8 cellular contexts compared by ENCODE assay signal in genomic region chr11:72814831-72815618, GRCh38. TPM values are rescaled to one million over a fixed set of nuclear protein-coding genes. Genes with fewer than 3 reads are reported as not detected.
DNase-seq lines count a peak whose midpoint lies in the region; ATAC-seq, FAIRE-seq and TF ChIP-seq lines count a peak whose summit lies in the region.

No MANE protein-coding gene starts in this region.

- H3K36me3 ChIP-seq in Loucy (ENCODE audit: insufficient read depth, low read length) (peaks cover 16% of the 10 kb centered on the region; the same call in 1 of the 2 replicates), mammary epithelial cell (ENCODE audit: insufficient read depth, low read length) (no peaks in the 10 kb centered on the region)

- H3K79me2 ChIP-seq in Loucy (ENCODE audit: insufficient read depth, low read length), result peaks cover 76% of the 10 kb centered on the region
- peaks cover 28% of the 10 kb centered on the region for H3K79me2 ChIP-seq in mammary epithelial cell (ENCODE audit: insufficient read depth, low read length)

- H3K4me1 ChIP-seq in Loucy (ENCODE audit: insufficient read depth, low read length, poor library complexity, severe bottlenecking) (peaks cover 33% of the 10 kb centered on the region), mammary epithelial cell (ENCODE audit: insufficient read depth, low read length) (peaks cover 22% of the 10 kb centered on the region)

- intact Hi-C loops in mammary epithelial cell (cut with micrococcal nuclease), result loop anchor here (1.0 to 10.0 kb wide), 3 partner anchors 22 to 362 kb away; no protein-coding TSS in a partner anchor

- dilution Hi-C loops in mammary epithelial cell (cut with HindIII; ENCODE audit: low sequenced_read_pairs), result loop anchor here (5.0 kb wide), 3 partner anchors 63 to 158 kb away; partner anchors contain the start of gene ARAP1

- peak overlapping the region; percentile 88 for H3K27ac ChIP-seq in mammary epithelial cell (ENCODE audit: insufficient read depth, low read depth, low read length)

- WGBS in mammary epithelial cell (ENCODE audit: low coverage, missing lambda C conversion rate), result 17% methylated on average over 9 of the region's 27 CpGs

- no peaks in the 10 kb centered on the region for H3F3A ChIP-seq in Loucy (ENCODE audit: low read depth)

- DNase-seq in NCI-H1417 (lab: John Stamatoyannopoulos, UW), result peak in 2 of 3 experiments; percentile 58 to 89
- no peak for DNase-seq in NCI-H1417 treated with DMSO at 0.1 percent for 48 hours (lab: John Stamatoyannopoulos, UW)
- peak; percentile 83 for DNase-seq in H54 (ENCODE audit: insufficient read length, low spot score)
- peak; percentile 60 for DNase-seq in mammary epithelial cell
- DNase-seq in kidney tubule cell (ENCODE audit: low spot score), result peak; percentile 76
- DNase-seq in stimulated activated CD4-positive, alpha-beta T cell treated with anti-CD3 and anti-CD28 coated beads, TNF-alpha, amount 100 ng/mL, for 48 hours (ENCODE audit: low read depth in 3 of 3), result peak; percentile 31 to 44 (median 41)

- CTCF ChIA-PET in mammary epithelial cell (lab: Charles Lee; ENCODE audit: low non-redundant PET), result interaction anchor here (0.6 kb wide), 1 partner anchor 28 kb away, joined by 6 read pairs; no protein-coding TSS in a partner anchor

- peak; percentile 74 for ATAC-seq in SK-N-SH treated with all-trans-retinoic acid at 6 μM for 48 hours

- no peaks in the 10 kb centered on the region for H3K9me2 ChIP-seq in Loucy (replicated peaks; ENCODE audit: low read depth, low read length)

- H3K9ac ChIP-seq in Loucy (ENCODE audit: low read depth, low read length, poor library complexity, severe bottlenecking), result peak overlapping the region; percentile 94
- H3K9ac ChIP-seq in mammary epithelial cell (ENCODE audit: insufficient read depth, low read length), result peak overlapping the region; percentile 86

- H3K4me2 ChIP-seq in Loucy (ENCODE audit: low read depth, low read length, poor library complexity, severe bottlenecking) (peak overlapping the region; percentile 82), mammary epithelial cell (ENCODE audit: insufficient read depth, low read depth, low read length) (peak overlapping the region; percentile 92)

- TF ChIP-seq CTCF in Loucy (conservative IDR thresholded peaks at IDR 0.05; ENCODE audit: low read length), result no peak; the same call in 1 of the 2 replicates
- no peak for TF ChIP-seq CTCF in mammary epithelial cell (conservative IDR thresholded peaks at IDR 0.05 in 1 of 2, IDR thresholded peaks at IDR 0.05 in 1 of 2; ENCODE audit: extremely low read depth in 1 of 2, insufficient read depth in 1 of 2, low read depth in 1 of 2, low read length in 2 of 2)

- H3K4me3 ChIP-seq in Loucy (ENCODE audit: low read length, poor library complexity, severe bottlenecking), result peak overlapping the region; percentile 96
- H3K4me3 ChIP-seq in mammary epithelial cell (replicated peaks in 1 of 3; ENCODE audit: insufficient read depth in 1 of 3, low read depth in 2 of 3, low read length in 3 of 3), result peak overlapping the region; percentile 46 to 72 (median 58)

- H2AFZ ChIP-seq in Loucy (ENCODE audit: low read length) (peak overlapping the region; percentile 79), mammary epithelial cell (ENCODE audit: low read depth, low read length) (peak overlapping the region; percentile 91)

- no TSS peak for BruUV-seq in mammary epithelial cell (replicated peaks; lab: Mats Ljungman, UMichigan)

- H3K9me3 ChIP-seq in Loucy (ENCODE audit: insufficient read depth, low read depth, low read length) (no peaks in the 10 kb centered on the region), mammary epithelial cell (replicated peaks; ENCODE audit: insufficient read depth, low read length) (no peaks in the 10 kb centered on the region)

- no peak for TF ChIP-seq POLR2A in H54 (IDR thresholded peaks at IDR 0.05; ENCODE audit: low read depth, low read length)

- in situ Hi-C loops in mammary epithelial cell (cut with MboI; ENCODE audit: low sequenced_read_pairs in 2 of 2), result no loop called here

- peaks cover 11% of the 10 kb centered on the region for H4K20me1 ChIP-seq in Loucy (ENCODE audit: insufficient read depth, low read length, poor library complexity, severe bottlenecking)
- H4K20me1 ChIP-seq in mammary epithelial cell (ENCODE audit: insufficient read depth, low read length), result no peaks in the 10 kb centered on the region

- FAIRE-seq in H54 (lab: Jason Lieb, UNC), result no peak

- H3K27me3 ChIP-seq in Loucy (ENCODE audit: insufficient read depth, low read length, poor library complexity, severe bottlenecking), result no peaks in the 10 kb centered on the region
- no peaks in the 10 kb centered on the region for H3K27me3 ChIP-seq in mammary epithelial cell (ENCODE audit: insufficient read depth, low read length)

TF ChIP-seq in SK-N-SH treated with all-trans-retinoic acid at 6 μM for 48 hours, 23 proteins besides CTCF, POLR2A, EP300 and RAD21 (continues in another document):
- TF ChIP-seq, protein P1, sequence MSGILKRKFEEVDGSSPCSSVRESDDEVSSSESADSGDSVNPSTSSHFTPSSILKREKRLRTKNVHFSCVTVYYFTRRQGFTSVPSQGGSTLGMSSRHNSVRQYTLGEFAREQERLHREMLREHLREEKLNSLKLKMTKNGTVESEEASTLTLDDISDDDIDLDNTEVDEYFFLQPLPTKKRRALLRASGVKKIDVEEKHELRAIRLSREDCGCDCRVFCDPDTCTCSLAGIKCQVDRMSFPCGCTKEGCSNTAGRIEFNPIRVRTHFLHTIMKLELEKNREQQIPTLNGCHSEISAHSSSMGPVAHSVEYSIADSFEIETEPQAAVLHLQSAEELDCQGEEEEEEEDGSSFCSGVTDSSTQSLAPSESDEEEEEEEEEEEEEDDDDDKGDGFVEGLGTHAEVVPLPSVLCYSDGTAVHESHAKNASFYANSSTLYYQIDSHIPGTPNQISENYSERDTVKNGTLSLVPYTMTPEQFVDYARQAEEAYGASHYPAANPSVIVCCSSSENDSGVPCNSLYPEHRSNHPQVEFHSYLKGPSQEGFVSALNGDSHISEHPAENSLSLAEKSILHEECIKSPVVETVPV (CRISPR knock-in tag; IDR thresholded peaks at IDR 0.05), result no peak
- no peak for TF ChIP-seq PATZ1 (CRISPR knock-in tag; IDR thresholded peaks at IDR 0.05; ENCODE audit: borderline replicate concordance)
- no peak for TF ChIP-seq ARNTL (CRISPR knock-in tag; IDR thresholded peaks at IDR 0.05; ENCODE audit: borderline replicate concordance, low read depth)
- TF ChIP-seq, protein P2, sequence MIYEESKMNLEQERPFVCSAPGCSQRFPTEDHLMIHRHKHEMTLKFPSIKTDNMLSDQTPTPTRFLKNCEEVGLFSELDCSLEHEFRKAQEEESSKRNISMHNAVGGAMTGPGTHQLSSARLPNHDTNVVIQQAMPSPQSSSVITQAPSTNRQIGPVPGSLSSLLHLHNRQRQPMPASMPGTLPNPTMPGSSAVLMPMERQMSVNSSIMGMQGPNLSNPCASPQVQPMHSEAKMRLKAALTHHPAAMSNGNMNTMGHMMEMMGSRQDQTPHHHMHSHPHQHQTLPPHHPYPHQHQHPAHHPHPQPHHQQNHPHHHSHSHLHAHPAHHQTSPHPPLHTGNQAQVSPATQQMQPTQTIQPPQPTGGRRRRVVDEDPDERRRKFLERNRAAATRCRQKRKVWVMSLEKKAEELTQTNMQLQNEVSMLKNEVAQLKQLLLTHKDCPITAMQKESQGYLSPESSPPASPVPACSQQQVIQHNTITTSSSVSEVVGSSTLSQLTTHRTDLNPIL (CRISPR knock-in tag; IDR thresholded peaks at IDR 0.05; ENCODE audit: low read depth), result no peak
- TF ChIP-seq RARB (CRISPR knock-in tag; IDR thresholded peaks at IDR 0.05), result no peak
- no peak for TF ChIP-seq TOX (CRISPR knock-in tag; IDR thresholded peaks at IDR 0.05; ENCODE audit: borderline replicate concordance)
- TF ChIP-seq, protein P3, sequence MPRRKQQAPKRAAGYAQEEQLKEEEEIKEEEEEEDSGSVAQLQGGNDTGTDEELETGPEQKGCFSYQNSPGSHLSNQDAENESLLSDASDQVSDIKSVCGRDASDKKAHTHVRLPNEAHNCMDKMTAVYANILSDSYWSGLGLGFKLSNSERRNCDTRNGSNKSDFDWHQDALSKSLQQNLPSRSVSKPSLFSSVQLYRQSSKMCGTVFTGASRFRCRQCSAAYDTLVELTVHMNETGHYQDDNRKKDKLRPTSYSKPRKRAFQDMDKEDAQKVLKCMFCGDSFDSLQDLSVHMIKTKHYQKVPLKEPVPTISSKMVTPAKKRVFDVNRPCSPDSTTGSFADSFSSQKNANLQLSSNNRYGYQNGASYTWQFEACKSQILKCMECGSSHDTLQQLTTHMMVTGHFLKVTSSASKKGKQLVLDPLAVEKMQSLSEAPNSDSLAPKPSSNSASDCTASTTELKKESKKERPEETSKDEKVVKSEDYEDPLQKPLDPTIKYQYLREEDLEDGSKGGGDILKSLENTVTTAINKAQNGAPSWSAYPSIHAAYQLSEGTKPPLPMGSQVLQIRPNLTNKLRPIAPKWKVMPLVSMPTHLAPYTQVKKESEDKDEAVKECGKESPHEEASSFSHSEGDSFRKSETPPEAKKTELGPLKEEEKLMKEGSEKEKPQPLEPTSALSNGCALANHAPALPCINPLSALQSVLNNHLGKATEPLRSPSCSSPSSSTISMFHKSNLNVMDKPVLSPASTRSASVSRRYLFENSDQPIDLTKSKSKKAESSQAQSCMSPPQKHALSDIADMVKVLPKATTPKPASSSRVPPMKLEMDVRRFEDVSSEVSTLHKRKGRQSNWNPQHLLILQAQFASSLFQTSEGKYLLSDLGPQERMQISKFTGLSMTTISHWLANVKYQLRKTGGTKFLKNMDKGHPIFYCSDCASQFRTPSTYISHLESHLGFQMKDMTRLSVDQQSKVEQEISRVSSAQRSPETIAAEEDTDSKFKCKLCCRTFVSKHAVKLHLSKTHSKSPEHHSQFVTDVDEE (CRISPR knock-in tag; IDR thresholded peaks at IDR 0.05), result no peak
- TF ChIP-seq ISL1 (CRISPR knock-in tag; IDR thresholded peaks at IDR 0.05), result no peak

RNA-seq across cellular contexts. Expression of gene ATG16L2, which starts 0.8 kb away (rescaled TPM):
- total RNA-seq in mammary epithelial cell, result 10 to 100 TPM in 1 of 2 donors, 1 to 10 TPM in 1; 3.3 to 23.0 TPM
- 10.9 TPM for polyA plus RNA-seq in mammary epithelial cell
- polyA minus RNA-seq in mammary epithelial cell, result 2.4 TPM

RNA-seq across cellular contexts. Expression of gene STARD10, which starts 21.2 kb away (rescaled TPM):
- total RNA-seq in mammary epithelial cell, result 10 to 100 TPM; 32.8 to 63.0 TPM
- polyA plus RNA-seq in mammary epithelial cell, result 73.7 TPM
- polyA minus RNA-seq in mammary epithelial cell, result 67.3 TPM
